In genomic region chr14:89041245-89041585, GRCh38 we compare ENCODE assay signal across 8 cellular contexts.
DNase-seq lines count a peak whose midpoint lies in the region; ATAC-seq and TF ChIP-seq lines count a peak whose summit lies in the region.

No MANE protein-coding gene starts in this region.

- peaks cover 12% of the 10 kb centered on the region for H3K27me3 Mint-ChIP-seq in activated CD4-positive, alpha-beta memory T cell treated with anti-CD3 and anti-CD28 coated beads for 36 hours

- no peak overlapping the region for H3K27ac Mint-ChIP-seq in activated CD4-positive, alpha-beta memory T cell treated with anti-CD3 and anti-CD28 coated beads for 36 hours

- peak; percentile 96 for DNase-seq in DMS79 treated with DMSO at 0.1 percent for 48 hours (lab: John Stamatoyannopoulos, UW)
- peak; percentile 66 for DNase-seq in NCI-H774 (lab: John Stamatoyannopoulos, UW)
- peak in 1 of 2 donors; percentile 23 for DNase-seq in psoas muscle
- DNase-seq in activated CD4-positive, alpha-beta memory T cell treated with anti-CD3 and anti-CD28 coated beads for 36 hours, result no peak
- no peak for DNase-seq in activated naive CD4-positive, alpha-beta T cell treated with anti-CD3 and anti-CD28 coated beads, Interleukin-2, amount 50 U/mL, for 16 hours

- POLR2A ChIA-PET in activated CD4-positive, alpha-beta memory T cell treated with anti-CD3 and anti-CD28 coated beads for 36 hours (lab: Charles Lee), result no interaction called here

- 10 to 16% methylated on average over 8 of the region's 8 CpGs for WGBS in esophagus, 2 donors
- 10 to 20% (median 14%) methylated on average over 8 of the region's 8 CpGs for WGBS in psoas muscle, 3 donors

- no peak overlapping the region for H3K4me3 Mint-ChIP-seq in activated CD4-positive, alpha-beta memory T cell treated with anti-CD3 and anti-CD28 coated beads for 36 hours

- H3K36me3 ChIP-seq in esophagus (ENCODE audit: control insufficient read depth in 2 of 2, insufficient read depth in 2 of 2, low read length in 1 of 2) (no peaks in the 10 kb centered on the region), psoas muscle (ENCODE audit: insufficient read depth in 1 of 2, low read depth in 1 of 2) (no peaks in the 10 kb centered on the region)

- H3K36me3 Mint-ChIP-seq in activated CD4-positive, alpha-beta memory T cell treated with anti-CD3 and anti-CD28 coated beads for 36 hours, result no peaks in the 10 kb centered on the region

- intact Hi-C loops in psoas muscle (cut with DNase I), result loop anchor here (5.0 to 10.0 kb wide), 4 partner anchors 124 to 876 kb away; partner anchors contain the start of gene FOXN3 (in 1 of the 2)
- intact Hi-C loops in activated CD4-positive, alpha-beta memory T cell treated with anti-CD3 and anti-CD28 coated beads for 36 hours (cut with micrococcal nuclease), result loop anchor here (2.0 to 10.0 kb wide), 3 partner anchors 378 to 728 kb away; no protein-coding TSS in a partner anchor

- H3K27me3 ChIP-seq in esophagus (ENCODE audit: control insufficient read depth in 1 of 2, insufficient read depth in 2 of 2, low read length in 2 of 2) (no peaks in the 10 kb centered on the region), psoas muscle (ENCODE audit: insufficient read depth in 3 of 3, low read length in 2 of 3) (no peaks in the 10 kb centered on the region)

- no peaks in the 10 kb centered on the region for H3K9me3 Mint-ChIP-seq in activated CD4-positive, alpha-beta memory T cell treated with anti-CD3 and anti-CD28 coated beads for 36 hours

- H3K27ac ChIP-seq in esophagus (ENCODE audit: low read depth in 2 of 2, low read length in 1 of 2) (peak overlapping the region; percentile 75 to 87), psoas muscle (peak overlapping the region; percentile 87)

- CTCF ChIA-PET in activated CD4-positive, alpha-beta memory T cell treated with anti-CD3 and anti-CD28 coated beads for 36 hours (lab: Charles Lee), result interaction anchor here (0.7 to 3.7 kb wide), 10 partner anchors 11 to 898 kb away, joined by 3 to 25 read pairs (median 4); no protein-coding TSS in a partner anchor

- no peaks in the 10 kb centered on the region for H3K9me3 ChIP-seq in esophagus (ENCODE audit: control insufficient read depth in 2 of 2, insufficient read depth in 1 of 2, low read depth in 1 of 2, low read length in 1 of 2)
- no peaks in the 10 kb centered on the region for H3K9me3 ChIP-seq in psoas muscle

- peaks cover 4% of the 10 kb centered on the region for H3K4me1 Mint-ChIP-seq in activated CD4-positive, alpha-beta memory T cell treated with anti-CD3 and anti-CD28 coated beads for 36 hours (ENCODE audit: low read depth)

- H3K4me3 ChIP-seq in esophagus (ENCODE audit: low read depth in 1 of 2, low read length in 2 of 2), result peak overlapping the region in 1 of 2 donors; percentile 37
- peak overlapping the region; percentile 62 for H3K4me3 ChIP-seq in psoas muscle

- H3K4me1 ChIP-seq in esophagus (ENCODE audit: control insufficient read depth in 2 of 2, insufficient read depth in 2 of 2, low read length in 1 of 2) (peaks cover 0 to 3% of the 10 kb centered on the region in 2 donors), psoas muscle (peaks cover 10% of the 10 kb centered on the region)

- ATAC-seq in psoas muscle (peak in 2 of 4 donors; percentile 24 to 36), GM19455 (IDR thresholded peaks at IDR 0.05; ENCODE audit: unreplicated experiment) (no peak), GM18502 (IDR thresholded peaks at IDR 0.05; ENCODE audit: poor library complexity, unreplicated experiment) (no peak)

- TF ChIP-seq CTCF in psoas muscle (IDR thresholded peaks at IDR 0.05), result no peak

Comparison
In these comparisons a context has a peak if more than half of its experiments do, and no peak if none do; other contexts are left out.
1. DNase-seq: peak in DMS79 treated with DMSO at 0.1 percent for 48 hours (single experiment) and NCI-H774 (single experiment); none in activated CD4-positive, alpha-beta memory T cell treated with anti-CD3 and anti-CD28 coated beads for 36 hours (single experiment) and activated naive CD4-positive, alpha-beta T cell treated with anti-CD3 and anti-CD28 coated beads, Interleukin-2, amount 50 U/mL, for 16 hours (single experiment).